Comparison of ENCODE assay signal across 8 cellular contexts in the genomic region with DNA sequence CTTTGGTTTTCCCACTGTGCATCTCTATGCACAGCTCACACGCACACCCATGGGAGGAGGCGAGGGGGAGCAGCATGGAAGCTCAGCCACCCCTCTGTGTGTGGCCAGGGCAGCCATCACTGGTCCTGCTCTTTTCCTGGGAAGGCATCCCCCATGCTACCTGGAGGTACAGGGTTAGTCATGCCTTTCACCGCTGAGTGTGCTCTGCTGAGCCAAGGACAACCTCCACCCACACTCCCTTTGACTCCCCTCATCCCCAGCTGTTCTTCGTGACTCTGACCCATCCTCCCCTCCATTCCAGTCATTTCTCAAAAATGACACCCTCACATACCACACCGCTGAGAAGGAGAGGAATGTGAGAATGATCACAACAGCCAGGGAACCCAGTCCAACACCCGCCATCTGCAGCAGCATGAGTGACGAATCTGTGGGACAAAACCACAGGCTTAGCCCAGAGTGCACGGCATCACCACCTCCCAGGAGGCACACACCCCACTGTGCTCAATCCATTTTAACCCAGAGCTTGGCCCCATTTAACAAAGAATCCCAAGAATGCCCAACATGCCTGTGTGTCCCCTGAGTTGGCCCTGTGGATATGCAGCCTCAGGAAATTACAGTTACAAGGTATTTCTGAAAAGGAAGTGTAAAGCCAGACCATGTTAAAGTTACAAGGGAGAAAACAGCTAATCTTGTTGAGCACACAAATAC.
DNase-seq lines count a peak whose midpoint lies in the region; ATAC-seq and TF ChIP-seq lines count a peak whose summit lies in the region.

No MANE protein-coding gene starts in this region.

- H3K36me3 Mint-ChIP-seq in Calu3 (ENCODE audit: insufficient read depth, unreplicated experiment) (peaks cover 5% of the 10 kb centered on the region), nephron (ENCODE audit: low read depth) (peaks cover 40% of the 10 kb centered on the region)
- H3K36me3 Mint-ChIP-seq in activated CD8-positive, alpha-beta T cell treated with anti-CD3 and anti-CD28 coated beads, Interleukin-2, amount 10 ng/mL, durations not matched to agents 7 days and 5 days (ENCODE audit: low read depth), result peaks cover 47% of the 10 kb centered on the region

- DNase-seq in Calu3 (peak; percentile 78), NCI-H226 (peak; percentile 100), epithelial cell of proximal tubule (ENCODE audit: low read depth) (peak; percentile 100), vagina (ENCODE audit: extremely low spot score in 2 of 2) (no peak), RPMI8226 (no peak)
- DNase-seq in stimulated activated naive CD4-positive, alpha-beta T cell (lab: John Stamatoyannopoulos, UW), result no peak
- DNase-seq in activated CD8-positive, alpha-beta T cell treated with anti-CD3 and anti-CD28 coated beads, Interleukin-2, amount 10 ng/mL, durations not matched to agents 7 days and 5 days, result no peak

- no peaks in the 10 kb centered on the region for H3K4me1 ChIP-seq in vagina

- no peaks in the 10 kb centered on the region for H3K36me3 ChIP-seq in vagina

- POLR2A ChIA-PET in activated CD8-positive, alpha-beta T cell treated with anti-CD3 and anti-CD28 coated beads, Interleukin-2, amount 10 ng/mL, durations not matched to agents 7 days and 5 days (lab: Charles Lee), result no interaction called here

- H3K9me3 ChIP-seq in vagina, result no peaks in the 10 kb centered on the region

- intact Hi-C loops in Calu3 (cut with micrococcal nuclease; ENCODE audit: unreplicated experiment) (no loop called here), vagina (cut with DNase I) (no loop called here)

- ATAC-seq in activated CD8-positive, alpha-beta T cell treated with anti-CD3 and anti-CD28 coated beads, Interleukin-2, amount 10 ng/mL, durations not matched to agents 7 days and 5 days, result no peak

- TF ChIP-seq POLR2A in vagina (IDR thresholded peaks at IDR 0.05), result no peak

- H3K9me3 Mint-ChIP-seq in Calu3 (ENCODE audit: low read depth, unreplicated experiment), result no peaks in the 10 kb centered on the region
- no peaks in the 10 kb centered on the region for H3K9me3 Mint-ChIP-seq in nephron
- no peaks in the 10 kb centered on the region for H3K9me3 Mint-ChIP-seq in activated CD8-positive, alpha-beta T cell treated with anti-CD3 and anti-CD28 coated beads, Interleukin-2, amount 10 ng/mL, durations not matched to agents 7 days and 5 days (ENCODE audit: insufficient read depth)

- H3K27ac ChIP-seq in vagina, result no peak overlapping the region

- no peak overlapping the region for H3K4me3 ChIP-seq in epithelial cell of proximal tubule (ENCODE audit: low read depth, low read length)
- no peak overlapping the region for H3K4me3 ChIP-seq in vagina

- H3K27me3 Mint-ChIP-seq in Calu3 (ENCODE audit: unreplicated experiment) (no peaks in the 10 kb centered on the region), nephron (ENCODE audit: low read depth) (peaks cover 3% of the 10 kb centered on the region)
- peaks cover 4% of the 10 kb centered on the region for H3K27me3 Mint-ChIP-seq in activated CD8-positive, alpha-beta T cell treated with anti-CD3 and anti-CD28 coated beads, Interleukin-2, amount 10 ng/mL, durations not matched to agents 7 days and 5 days (ENCODE audit: low read depth)

- H3K27ac Mint-ChIP-seq in Calu3 (ENCODE audit: unreplicated experiment) (peak overlapping the region; percentile 94), nephron (peak overlapping the region; percentile 60 to 95 (median 84))
- no peak overlapping the region for H3K27ac Mint-ChIP-seq in activated CD8-positive, alpha-beta T cell treated with anti-CD3 and anti-CD28 coated beads, Interleukin-2, amount 10 ng/mL, durations not matched to agents 7 days and 5 days

- TF ChIP-seq CTCF in Calu3 (IDR thresholded peaks at IDR 0.05; ENCODE audit: unreplicated experiment) (no peak), epithelial cell of proximal tubule (conservative IDR thresholded peaks at IDR 0.05; ENCODE audit: low read depth, low read length) (no peak), nephron (IDR thresholded peaks at IDR 0.05; ENCODE audit: unreplicated experiment in 3 of 3) (no peak), vagina (IDR thresholded peaks at IDR 0.05) (no peak)

- CTCF ChIA-PET in Calu3 (lab: Charles Lee), result interaction anchor here (0.5 to 0.7 kb wide), 3 partner anchors 11 to 33 kb away, joined by 5 read pairs; no protein-coding TSS in a partner anchor
- CTCF ChIA-PET in activated CD8-positive, alpha-beta T cell treated with anti-CD3 and anti-CD28 coated beads, Interleukin-2, amount 10 ng/mL, durations not matched to agents 7 days and 5 days (lab: Charles Lee), result no interaction called here

- no TSS peak for BruUV-seq in Calu3 (replicated peaks; lab: Mats Ljungman, UMichigan)

- H3K27me3 ChIP-seq in vagina, result no peaks in the 10 kb centered on the region

- peak overlapping the region; percentile 19 for H3K4me3 Mint-ChIP-seq in Calu3 (ENCODE audit: low read depth, unreplicated experiment)
- H3K4me3 Mint-ChIP-seq in nephron, result no peak overlapping the region
- H3K4me3 Mint-ChIP-seq in activated CD8-positive, alpha-beta T cell treated with anti-CD3 and anti-CD28 coated beads, Interleukin-2, amount 10 ng/mL, durations not matched to agents 7 days and 5 days, result no peak overlapping the region

- H3K4me1 Mint-ChIP-seq in Calu3 (ENCODE audit: low read depth, unreplicated experiment) (peaks cover 29% of the 10 kb centered on the region), nephron (peaks cover 45% of the 10 kb centered on the region)
- peaks cover 38% of the 10 kb centered on the region for H3K4me1 Mint-ChIP-seq in activated CD8-positive, alpha-beta T cell treated with anti-CD3 and anti-CD28 coated beads, Interleukin-2, amount 10 ng/mL, durations not matched to agents 7 days and 5 days (ENCODE audit: low read depth)

Comparison
In these comparisons a context has a peak if more than half of its experiments do, and no peak if none do; other contexts are left out.
1. DNase-seq: peak in Calu3 (single experiment), NCI-H226 (single experiment) and epithelial cell of proximal tubule (single experiment); none in vagina (0 of 2), stimulated activated naive CD4-positive, alpha-beta T cell (0 of 6), activated CD8-positive, alpha-beta T cell treated with anti-CD3 and anti-CD28 coated beads, Interleukin-2, amount 10 ng/mL, durations not matched to agents 7 days and 5 days (single experiment) and RPMI8226 (single experiment).